In the genomic region with DNA sequence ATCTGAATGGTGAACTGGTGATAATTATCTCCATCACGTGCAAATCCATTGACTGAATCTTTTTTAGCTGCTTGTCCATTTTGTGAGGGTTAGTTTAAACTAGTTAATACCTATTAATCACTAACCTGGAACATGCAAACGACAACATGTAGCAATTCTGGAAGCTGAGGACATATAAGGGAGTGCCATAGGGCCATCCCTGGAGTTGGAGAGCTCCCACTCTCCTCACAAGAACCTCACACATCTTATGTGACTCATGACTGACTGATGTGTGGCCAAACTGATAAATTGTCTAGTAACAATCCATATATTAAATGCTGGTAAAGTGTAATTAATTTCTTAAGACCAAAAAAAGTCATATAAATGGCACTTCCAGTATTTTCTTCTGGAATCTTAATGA, we compare ENCODE assay signal across 18 cellular contexts.
"Had no signal": no experiment of that assay in that cellular context is flagged by ENCODE, and none has a peak within 500 bp of the region (broad histone marks: within the 10 kb centered on the region; RNA-seq: fewer than 3 reads in every experiment).

No MANE protein-coding gene starts in this region.

- H3K36me3 ChIP-seq: right atrium auricular region, transverse colon, vagina had no signal

- ATAC-seq: activated CD8-positive, alpha-beta memory T cell treated with anti-CD3 and anti-CD28 coated beads, Interleukin-2, amount 10 ng/mL, durations not matched to agents 7 days and 5 days; body of pancreas; T-cell had no signal

- H3K9me3 ChIP-seq: body of pancreas, right atrium auricular region, transverse colon, vagina had no signal

- FAIRE-seq: small intestine had no signal

- H3K27ac ChIP-seq: body of pancreas, right atrium auricular region, transverse colon, VCaP had no signal

- DNase-seq: activated CD4-positive, alpha-beta memory T cell treated with anti-CD3 and anti-CD28 coated beads for 36 hours; activated CD8-positive, alpha-beta memory T cell treated with anti-CD3 and anti-CD28 coated beads, Interleukin-2, amount 10 ng/mL, durations not matched to agents 7 days and 5 days; activated effector memory CD4-positive, alpha-beta T cell treated with Interleukin-2 at 50 U/mL for 16 hours; activated T-cell treated with anti-CD3 and anti-CD28 coated beads, Interleukin-2, amount 50 U/mL, for 24 hours; body of pancreas; cortex of kidney; effector CD8-positive, alpha-beta T cell; nephron progenitor cell; occipital lobe; small intestine; stimulated activated CD4-positive, alpha-beta T cell treated with anti-CD3 and anti-CD28 coated beads, Interleukin-4, amount 100 ng/mL, for 24 hours; stimulated activated naive CD4-positive, alpha-beta T cell; T-cell; T-helper 9 cell; transverse colon had no signal

- H3K4me3 ChIP-seq: body of pancreas, right atrium auricular region, transverse colon, vagina had no signal

- H3K27me3 ChIP-seq: body of pancreas, right atrium auricular region, transverse colon, vagina had no signal
